In genomic region chr20:3210346-3210745, GRCh38 we compare ENCODE assay signal across 9 cellular contexts. TPM values are rescaled to one million over a fixed set of nuclear protein-coding genes. Genes with fewer than 3 reads are reported as not detected.
DNase-seq lines count a peak whose midpoint lies in the region; ATAC-seq, FAIRE-seq and TF ChIP-seq lines count a peak whose summit lies in the region.
"Had no signal": no experiment of that assay in that cellular context is flagged by ENCODE, and none has a peak within 500 bp of the region (broad histone marks: within the 10 kb centered on the region; RNA-seq: fewer than 3 reads in every experiment).

No MANE protein-coding gene starts in this region.

- H3K9ac ChIP-seq in kidney (ENCODE audit: low read length in 2 of 2): peak overlapping the region; percentile 27 to 88

- TF ChIP-seq EP300 in suprapubic skin (IDR thresholded peaks at IDR 0.05): no peak

- H3K27ac Mint-ChIP-seq in activated T-cell treated with anti-CD3 and anti-CD28 coated beads, Interleukin-2, amount 50 U/mL, for 24 hours: peak overlapping the region; percentile 98
- peak overlapping the region; percentile 56 for H3K27ac Mint-ChIP-seq in activated naive CD8-positive, alpha-beta T cell treated with anti-CD3 and anti-CD28 coated beads, Interleukin-2, amount 10 ng/mL, durations not matched to agents 7 days and 5 days

- POLR2A ChIA-PET in activated naive CD8-positive, alpha-beta T cell treated with anti-CD3 and anti-CD28 coated beads, Interleukin-2, amount 10 ng/mL, durations not matched to agents 7 days and 5 days (lab: Charles Lee): interaction anchor here (1.2 to 3.7 kb wide), 3 partner anchors 13 to 52 kb away, joined by 3 to 15 read pairs (median 5); partner anchors contain the start of genes FASTKD5, SLC4A11 and UBOX5

- no peaks in the 10 kb centered on the region for H3K27me3 Mint-ChIP-seq in activated T-cell treated with anti-CD3 and anti-CD28 coated beads, Interleukin-2, amount 50 U/mL, for 24 hours
- H3K27me3 Mint-ChIP-seq in activated naive CD8-positive, alpha-beta T cell treated with anti-CD3 and anti-CD28 coated beads, Interleukin-2, amount 10 ng/mL, durations not matched to agents 7 days and 5 days: no peaks in the 10 kb centered on the region

- H3K4me3 ChIP-seq in kidney (ENCODE audit: low read length in 2 of 2) (peak overlapping the region; percentile 87 to 98), suprapubic skin (peak overlapping the region; percentile 89)

- H3K9me3 ChIP-seq in kidney (ENCODE audit: control insufficient read depth in 1 of 2, low read length in 2 of 2): no peaks in the 10 kb centered on the region
- H3K9me3 ChIP-seq in suprapubic skin: no peaks in the 10 kb centered on the region

- H3K27ac ChIP-seq in kidney (ENCODE audit: low read depth in 2 of 2, low read length in 2 of 2) (no peak overlapping the region), suprapubic skin (no peak overlapping the region)

- intact Hi-C loops in kidney (cut with DNase I): no loop called here

- no peak for ATAC-seq in activated naive CD8-positive, alpha-beta T cell treated with anti-CD3 and anti-CD28 coated beads, Interleukin-2, amount 10 ng/mL, durations not matched to agents 7 days and 5 days (ENCODE audit: low read depth)
- ATAC-seq in HG03280 (IDR thresholded peaks at IDR 0.05; ENCODE audit: unreplicated experiment): no peak

- H3K27me3 ChIP-seq in suprapubic skin: no peaks in the 10 kb centered on the region

- WGBS in suprapubic skin: 81% methylated on average over 2 of the region's 2 CpGs

- H3K4me1 ChIP-seq in kidney (ENCODE audit: control insufficient read depth in 1 of 2, insufficient read depth in 1 of 2, low read depth in 1 of 2, low read length in 2 of 2): peaks cover 6 to 10% of the 10 kb centered on the region in 2 donors
- peaks cover 17% of the 10 kb centered on the region for H3K4me1 ChIP-seq in suprapubic skin

- H3K9me3 Mint-ChIP-seq in activated T-cell treated with anti-CD3 and anti-CD28 coated beads, Interleukin-2, amount 50 U/mL, for 24 hours: no peaks in the 10 kb centered on the region
- no peaks in the 10 kb centered on the region for H3K9me3 Mint-ChIP-seq in activated naive CD8-positive, alpha-beta T cell treated with anti-CD3 and anti-CD28 coated beads, Interleukin-2, amount 10 ng/mL, durations not matched to agents 7 days and 5 days

- peaks cover 23% of the 10 kb centered on the region for H3K4me1 Mint-ChIP-seq in activated T-cell treated with anti-CD3 and anti-CD28 coated beads, Interleukin-2, amount 50 U/mL, for 24 hours (ENCODE audit: low read depth)
- peaks cover 12% of the 10 kb centered on the region for H3K4me1 Mint-ChIP-seq in activated naive CD8-positive, alpha-beta T cell treated with anti-CD3 and anti-CD28 coated beads, Interleukin-2, amount 10 ng/mL, durations not matched to agents 7 days and 5 days

- H3K36me3 ChIP-seq in kidney (ENCODE audit: control insufficient read depth in 1 of 2, insufficient read depth in 2 of 2, low read length in 2 of 2) (peaks cover 0 to 5% of the 10 kb centered on the region in 2 donors), suprapubic skin (peaks cover 24% of the 10 kb centered on the region)

- DNase-seq in activated T-cell treated with anti-CD3 and anti-CD28 coated beads, Interleukin-2, amount 50 U/mL, for 24 hours: no peak
- DNase-seq in activated T-cell treated with anti-CD3 and anti-CD28 coated beads for 4 hours: no peak
- no peak for DNase-seq in activated naive CD8-positive, alpha-beta T cell treated with anti-CD3 and anti-CD28 coated beads, Interleukin-2, amount 10 ng/mL, durations not matched to agents 7 days and 5 days
- no peak for DNase-seq in kidney
- DNase-seq in suprapubic skin (ENCODE audit: low spot score in 2 of 2): no peak
- DNase-seq in T-helper 9 cell: no peak
- no peak for DNase-seq in GM19240 (ENCODE audit: insufficient read length, low spot score)
- DNase-seq: activated CD4-positive, alpha-beta T cell treated with anti-CD3 and anti-CD28 coated beads for 4 hours had no signal

- no peak for TF ChIP-seq POLR2A in suprapubic skin (IDR thresholded peaks at IDR 0.05)

- H3K4me3 Mint-ChIP-seq in activated T-cell treated with anti-CD3 and anti-CD28 coated beads, Interleukin-2, amount 50 U/mL, for 24 hours: peak overlapping the region; percentile 100
- H3K4me3 Mint-ChIP-seq in activated naive CD8-positive, alpha-beta T cell treated with anti-CD3 and anti-CD28 coated beads, Interleukin-2, amount 10 ng/mL, durations not matched to agents 7 days and 5 days: peak overlapping the region; percentile 88

- no peak for FAIRE-seq in kidney (lab: Jason Lieb, UNC)

- TF ChIP-seq CTCF in kidney (IDR thresholded peaks at IDR 0.05; ENCODE audit: borderline replicate concordance, extremely low read depth, insufficient read depth) (no peak), suprapubic skin (IDR thresholded peaks at IDR 0.05) (no peak)

- H3K36me3 Mint-ChIP-seq in activated T-cell treated with anti-CD3 and anti-CD28 coated beads, Interleukin-2, amount 50 U/mL, for 24 hours (ENCODE audit: low read depth): peaks cover 47% of the 10 kb centered on the region
- peaks cover 6% of the 10 kb centered on the region for H3K36me3 Mint-ChIP-seq in activated naive CD8-positive, alpha-beta T cell treated with anti-CD3 and anti-CD28 coated beads, Interleukin-2, amount 10 ng/mL, durations not matched to agents 7 days and 5 days

RNA-seq across cellular contexts. Expression of gene ITPA, which starts 1.0 kb away (rescaled TPM):
- 10 to 100 TPM; 44.3 to 44.4 TPM for total RNA-seq in activated naive CD8-positive, alpha-beta T cell treated with anti-CD3 and anti-CD28 coated beads, Interleukin-2, amount 10 ng/mL, durations not matched to agents 7 days and 5 days
- total RNA-seq in kidney (59.7 TPM), suprapubic skin (10 to 100 TPM; 40.5 to 72.4 (median 53.6) TPM)
- polyA plus RNA-seq in kidney (ENCODE audit: insufficient read depth, low read depth, low replicate concordance): 81.1 TPM

RNA-seq across cellular contexts. Expression of gene DDRGK1, which starts 5.9 kb away (rescaled TPM):
- 10 to 100 TPM; 58.1 to 59.2 TPM for total RNA-seq in activated naive CD8-positive, alpha-beta T cell treated with anti-CD3 and anti-CD28 coated beads, Interleukin-2, amount 10 ng/mL, durations not matched to agents 7 days and 5 days
- total RNA-seq in kidney (81.8 TPM), suprapubic skin (100 to 1,000 TPM in 1 of 4 donors, 10 to 100 TPM in 3; 50.0 to 169 (median 55.6) TPM)
- polyA plus RNA-seq in kidney (ENCODE audit: insufficient read depth, low read depth, low replicate concordance): 92.5 TPM

RNA-seq across cellular contexts. Expression of gene SLC4A11, which starts 28.6 kb away (rescaled TPM):
- total RNA-seq in activated naive CD8-positive, alpha-beta T cell treated with anti-CD3 and anti-CD28 coated beads, Interleukin-2, amount 10 ng/mL, durations not matched to agents 7 days and 5 days: 1 to 10 TPM; 1.9 to 2.4 TPM
- total RNA-seq in kidney: 7.6 TPM
- polyA plus RNA-seq in kidney (ENCODE audit: insufficient read depth, low read depth, low replicate concordance): 14.8 TPM
- 10 to 100 TPM in 2 of 4 donors, 1 to 10 TPM in 2; 9.9 to 26.2 (median 15.3) TPM for total RNA-seq in suprapubic skin

RNA-seq across cellular contexts. Expression of gene LZTS3, which starts 37.0 kb away (rescaled TPM):
- total RNA-seq in activated naive CD8-positive, alpha-beta T cell treated with anti-CD3 and anti-CD28 coated beads, Interleukin-2, amount 10 ng/mL, durations not matched to agents 7 days and 5 days: 1 to 10 TPM; 2.1 to 2.5 TPM
- total RNA-seq in kidney: 20.0 TPM
- 23.0 TPM for polyA plus RNA-seq in kidney (ENCODE audit: insufficient read depth, low read depth, low replicate concordance)
- total RNA-seq in suprapubic skin: 1 to 10 TPM; 4.8 to 9.3 (median 6.7) TPM

RNA-seq across cellular contexts. Expression of gene FASTKD5, which starts 50.7 kb away (rescaled TPM):
- total RNA-seq in activated naive CD8-positive, alpha-beta T cell treated with anti-CD3 and anti-CD28 coated beads, Interleukin-2, amount 10 ng/mL, durations not matched to agents 7 days and 5 days: 10 to 100 TPM; 21.3 to 21.7 TPM
- 15.8 TPM for total RNA-seq in kidney
- polyA plus RNA-seq in kidney (ENCODE audit: insufficient read depth, low read depth, low replicate concordance): 17.3 TPM
- total RNA-seq in suprapubic skin: 10 to 100 TPM; 18.1 to 25.0 (median 20.6) TPM
